In genomic region chr7:94650652-94651051, GRCh38 we compare ENCODE assay signal across 2 cellular contexts.
TF ChIP-seq lines count a peak whose summit lies in the region.

No MANE protein-coding gene starts in this region.

TF ChIP-seq in GM23338, 12 proteins besides CTCF, POLR2A, EP300 and RAD21:
- TF ChIP-seq ETS1 (IDR thresholded peaks at IDR 0.05) (no peak), STAT1 (IDR thresholded peaks at IDR 0.05; ENCODE audit: unreplicated experiment) (no peak), CREB1 (CRISPR knock-in tag; IDR thresholded peaks at IDR 0.05; ENCODE audit: low read depth) (no peak), EZH2phosphoT487 (IDR thresholded peaks at IDR 0.05; ENCODE audit: unreplicated experiment) (no peak), POLR2AphosphoS5 (IDR thresholded peaks at IDR 0.05; ENCODE audit: low read depth) (no peak), JUNB (IDR thresholded peaks at IDR 0.05; ENCODE audit: unreplicated experiment) (no peak), ZNF114 (CRISPR knock-in tag; IDR thresholded peaks at IDR 0.05) (no peak)
- TF ChIP-seq, protein P1, sequence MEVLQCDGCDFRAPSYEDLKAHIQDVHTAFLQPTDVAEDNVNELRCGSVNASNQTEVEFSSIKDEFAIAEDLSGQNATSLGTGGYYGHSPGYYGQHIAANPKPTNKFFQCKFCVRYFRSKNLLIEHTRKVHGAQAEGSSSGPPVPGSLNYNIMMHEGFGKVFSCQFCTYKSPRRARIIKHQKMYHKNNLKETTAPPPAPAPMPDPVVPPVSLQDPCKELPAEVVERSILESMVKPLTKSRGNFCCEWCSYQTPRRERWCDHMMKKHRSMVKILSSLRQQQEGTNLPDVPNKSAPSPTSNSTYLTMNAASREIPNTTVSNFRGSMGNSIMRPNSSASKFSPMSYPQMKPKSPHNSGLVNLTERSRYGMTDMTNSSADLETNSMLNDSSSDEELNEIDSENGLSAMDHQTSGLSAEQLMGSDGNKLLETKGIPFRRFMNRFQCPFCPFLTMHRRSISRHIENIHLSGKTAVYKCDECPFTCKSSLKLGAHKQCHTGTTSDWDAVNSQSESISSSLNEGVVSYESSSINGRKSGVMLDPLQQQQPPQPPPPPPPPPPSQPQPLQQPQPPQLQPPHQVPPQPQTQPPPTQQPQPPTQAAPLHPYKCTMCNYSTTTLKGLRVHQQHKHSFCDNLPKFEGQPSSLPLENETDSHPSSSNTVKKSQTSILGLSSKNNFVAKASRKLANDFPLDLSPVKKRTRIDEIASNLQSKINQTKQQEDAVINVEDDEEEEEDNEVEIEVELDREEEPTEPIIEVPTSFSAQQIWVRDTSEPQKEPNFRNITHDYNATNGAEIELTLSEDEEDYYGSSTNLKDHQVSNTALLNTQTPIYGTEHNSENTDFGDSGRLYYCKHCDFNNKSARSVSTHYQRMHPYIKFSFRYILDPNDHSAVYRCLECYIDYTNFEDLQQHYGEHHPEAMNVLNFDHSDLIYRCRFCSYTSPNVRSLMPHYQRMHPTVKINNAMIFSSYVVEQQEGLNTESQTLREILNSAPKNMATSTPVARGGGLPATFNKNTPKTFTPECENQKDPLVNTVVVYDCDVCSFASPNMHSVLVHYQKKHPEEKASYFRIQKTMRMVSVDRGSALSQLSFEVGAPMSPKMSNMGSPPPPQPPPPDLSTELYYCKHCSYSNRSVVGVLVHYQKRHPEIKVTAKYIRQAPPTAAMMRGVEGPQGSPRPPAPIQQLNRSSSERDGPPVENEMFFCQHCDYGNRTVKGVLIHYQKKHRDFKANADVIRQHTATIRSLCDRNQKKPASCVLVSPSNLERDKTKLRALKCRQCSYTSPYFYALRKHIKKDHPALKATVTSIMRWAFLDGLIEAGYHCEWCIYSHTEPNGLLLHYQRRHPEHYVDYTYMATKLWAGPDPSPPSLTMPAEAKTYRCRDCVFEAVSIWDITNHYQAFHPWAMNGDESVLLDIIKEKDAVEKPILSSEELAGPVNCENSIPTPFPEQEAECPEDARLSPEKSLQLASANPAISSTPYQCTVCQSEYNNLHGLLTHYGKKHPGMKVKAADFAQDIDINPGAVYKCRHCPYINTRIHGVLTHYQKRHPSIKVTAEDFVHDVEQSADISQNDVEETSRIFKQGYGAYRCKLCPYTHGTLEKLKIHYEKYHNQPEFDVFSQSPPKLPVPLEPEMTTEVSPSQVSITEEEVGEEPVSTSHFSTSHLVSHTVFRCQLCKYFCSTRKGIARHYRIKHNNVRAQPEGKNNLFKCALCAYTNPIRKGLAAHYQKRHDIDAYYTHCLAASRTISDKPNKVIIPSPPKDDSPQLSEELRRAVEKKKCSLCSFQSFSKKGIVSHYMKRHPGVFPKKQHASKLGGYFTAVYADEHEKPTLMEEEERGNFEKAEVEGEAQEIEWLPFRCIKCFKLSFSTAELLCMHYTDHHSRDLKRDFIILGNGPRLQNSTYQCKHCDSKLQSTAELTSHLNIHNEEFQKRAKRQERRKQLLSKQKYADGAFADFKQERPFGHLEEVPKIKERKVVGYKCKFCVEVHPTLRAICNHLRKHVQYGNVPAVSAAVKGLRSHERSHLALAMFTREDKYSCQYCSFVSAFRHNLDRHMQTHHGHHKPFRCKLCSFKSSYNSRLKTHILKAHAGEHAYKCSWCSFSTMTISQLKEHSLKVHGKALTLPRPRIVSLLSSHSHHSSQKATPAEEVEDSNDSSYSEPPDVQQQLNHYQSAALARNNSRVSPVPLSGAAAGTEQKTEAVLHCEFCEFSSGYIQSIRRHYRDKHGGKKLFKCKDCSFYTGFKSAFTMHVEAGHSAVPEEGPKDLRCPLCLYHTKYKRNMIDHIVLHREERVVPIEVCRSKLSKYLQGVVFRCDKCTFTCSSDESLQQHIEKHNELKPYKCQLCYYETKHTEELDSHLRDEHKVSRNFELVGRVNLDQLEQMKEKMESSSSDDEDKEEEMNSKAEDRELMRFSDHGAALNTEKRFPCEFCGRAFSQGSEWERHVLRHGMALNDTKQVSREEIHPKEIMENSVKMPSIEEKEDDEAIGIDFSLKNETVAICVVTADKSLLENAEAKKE (CRISPR knock-in tag; IDR thresholded peaks at IDR 0.05), result no peak

TF ChIP-seq in neural cell, 6 proteins besides CTCF, POLR2A, EP300 and RAD21:
- TF ChIP-seq EZH2 (IDR thresholded peaks at IDR 0.05; ENCODE audit: borderline replicate concordance, insufficient read depth, low read length, poor library complexity, severe bottlenecking) (no peak), SMC3 (conservative IDR thresholded peaks at IDR 0.05; ENCODE audit: poor library complexity) (no peak), TAF1 (IDR thresholded peaks at IDR 0.05; ENCODE audit: low read depth) (no peak), MXI1 (conservative IDR thresholded peaks at IDR 0.05; ENCODE audit: poor library complexity, severe bottlenecking) (no peak), REST (IDR thresholded peaks at IDR 0.05; ENCODE audit: borderline replicate concordance) (no peak), POLR2AphosphoS5 (IDR thresholded peaks at IDR 0.05) (no peak)
